In genomic region chr3:138861755-138862333, GRCh38 we compare ENCODE assay signal across 9 cellular contexts. TPM values are rescaled to one million over a fixed set of nuclear protein-coding genes. Genes with fewer than 3 reads are reported as not detected.
DNase-seq lines count a peak whose midpoint lies in the region; ATAC-seq, FAIRE-seq and TF ChIP-seq lines count a peak whose summit lies in the region.
"Had no signal": no experiment of that assay in that cellular context is flagged by ENCODE, and none has a peak within 500 bp of the region (broad histone marks: within the 10 kb centered on the region; RNA-seq: fewer than 3 reads in every experiment).

No MANE protein-coding gene starts in this region.

- H3K4me1 ChIP-seq in left lung: peaks cover 15 to 20% of the 10 kb centered on the region in 2 donors

- no peaks in the 10 kb centered on the region for H3K36me3 Mint-ChIP-seq in natural killer cell
- H3K36me3 Mint-ChIP-seq: naive B cell had no signal

- H3K36me3 ChIP-seq in left lung: no peaks in the 10 kb centered on the region

- peak; percentile 7 for DNase-seq in AG04449 (ENCODE audit: low read depth, low spot score)
- DNase-seq in LHCN-M2 (ENCODE audit: low read depth): peak; percentile 45
- DNase-seq in cardiac fibroblast (ENCODE audit: low read depth in 2 of 2): peak; percentile 23 to 76
- DNase-seq in left lung: no peak
- DNase-seq in T-helper 1 cell: no peak
- DNase-seq in urothelium cell line (ENCODE audit: low spot score): no peak
- no peak for DNase-seq in natural killer cell
- DNase-seq in NCI-H748 (lab: John Stamatoyannopoulos, UW; ENCODE audit: unreplicated experiment): no peak
- DNase-seq: naive B cell had no signal

- POLR2A ChIA-PET in AG04449 (lab: Yijun Ruan, JAX): interaction anchor here (1.6 kb wide), 1 partner anchor 37 kb away, joined by 5 read pairs; no protein-coding TSS in a partner anchor

- no peaks in the 10 kb centered on the region for H3K9me3 Mint-ChIP-seq in natural killer cell
- H3K9me3 Mint-ChIP-seq: naive B cell had no signal

- no peak overlapping the region for H3K4me3 Mint-ChIP-seq in natural killer cell
- H3K4me3 Mint-ChIP-seq: naive B cell had no signal

- FAIRE-seq in urothelium cell line (lab: Jason Lieb, UNC): no peak

- intact Hi-C loops in left lung (cut with DNase I) (no loop called here), natural killer cell (cut with micrococcal nuclease) (no loop called here)

- H3K4me1 Mint-ChIP-seq in natural killer cell: peaks cover 0 to 4% of the 10 kb centered on the region in 2 donors
- H3K4me1 Mint-ChIP-seq: naive B cell had no signal

- no peak overlapping the region for H3K4me3 ChIP-seq in AG04449 (ENCODE audit: low read depth, low read length)
- no peak overlapping the region for H3K4me3 ChIP-seq in cardiac fibroblast (replicated peaks in 1 of 2; ENCODE audit: low read depth in 2 of 2, low read length in 2 of 2)
- no peak overlapping the region for H3K4me3 ChIP-seq in left lung

- peak overlapping the region; percentile 14 to 80 for H3K27ac ChIP-seq in left lung

- TF ChIP-seq CTCF in AG04449 (IDR thresholded peaks at IDR 0.05; ENCODE audit: insufficient read depth, low read length, missing control alignments) (no peak), cardiac fibroblast (IDR thresholded peaks at IDR 0.05; ENCODE audit: low read depth, low read length) (no peak), left lung (IDR thresholded peaks at IDR 0.05) (no peak), natural killer cell (IDR thresholded peaks at IDR 0.05) (no peak)

- H3K27ac Mint-ChIP-seq in natural killer cell: no peak overlapping the region

- ATAC-seq in left lung (no peak), natural killer cell (no peak)

- no peaks in the 10 kb centered on the region for H3K9me3 ChIP-seq in left lung

- peaks cover 3 to 7% of the 10 kb centered on the region in 2 donors for H3K27me3 Mint-ChIP-seq in natural killer cell (ENCODE audit: low read depth in 2 of 2)

- CTCF ChIA-PET in AG04449 (lab: Yijun Ruan, JAX): interaction anchor here (4.6 kb wide), 1 partner anchor 54 kb away, joined by 28 read pairs; no protein-coding TSS in a partner anchor

- H3K27me3 ChIP-seq in left lung: no peaks in the 10 kb centered on the region

RNA-seq across cellular contexts. Expression of gene PIK3CB, which starts 27.1 kb away (rescaled TPM):
- total RNA-seq in LHCN-M2 (2014; rRNA removed) (6.6 and 10.2 TPM in 2 replicates), left lung (10 to 100 TPM; 31.7 to 39.6 TPM), natural killer cell (10 to 100 TPM; 13.2 to 20.2 (median 18.0) TPM)
- 8.7 TPM for polyA plus RNA-seq in LHCN-M2 (2012)

Comparison
In these comparisons a context has a peak if more than half of its experiments do, and no peak if none do; other contexts are left out.
1. DNase-seq: peak in AG04449 (single experiment), LHCN-M2 (single experiment) and cardiac fibroblast (2 of 2); none in left lung (0 of 2), T-helper 1 cell (0 of 5), urothelium cell line (single experiment), natural killer cell (single experiment) and NCI-H748 (single experiment).